ENCODE assay signal across 1 cellular context in genomic region chr3:14687360-14687759, GRCh38.
TF ChIP-seq lines count a peak whose summit lies in the region.

No MANE protein-coding gene starts in this region.

TF ChIP-seq in WTC11, 78 proteins besides CTCF, POLR2A, EP300 and RAD21 (continued from another document):
- no peak for TF ChIP-seq NFYB (CRISPR knock-in tag; conservative IDR thresholded peaks at IDR 0.05; ENCODE audit: low read depth)
- TF ChIP-seq SP1 (CRISPR knock-in tag; conservative IDR thresholded peaks at IDR 0.05) = no peak
- no peak for TF ChIP-seq ZNF219 (CRISPR knock-in tag; IDR thresholded peaks at IDR 0.05; ENCODE audit: borderline replicate concordance)
